7 cellular contexts compared by ENCODE assay signal in genomic region chr7:41732279-41733062, GRCh38. TPM values are rescaled to one million over a fixed set of nuclear protein-coding genes. Genes with fewer than 3 reads are reported as not detected.
A peak's percentile ranks its signal among the peaks of the same experiment; 100 is the strongest.
DNase-seq lines count a peak whose midpoint lies in the region; ATAC-seq and FAIRE-seq lines count a peak whose summit lies in the region.

No MANE protein-coding gene starts in this region.

- H3K36me3 ChIP-seq in mesenchymal stem cell (ENCODE audit: control insufficient read depth in 1 of 2, insufficient read depth in 2 of 2, low read depth in 1 of 2, low read length in 2 of 2), result no peaks in the 10 kb centered on the region

- peak overlapping the region in 1 of 2 experiments; percentile 13 for H3K18ac ChIP-seq in mesenchymal stem cell (ENCODE audit: low read depth in 1 of 2, low read length in 2 of 2)

- H3K14ac ChIP-seq in mesenchymal stem cell (ENCODE audit: low read length in 2 of 2), result no peak overlapping the region

- DNase-seq in mesenchymal stem cell, result no peak
- no peak for DNase-seq in NCI-H2081 (lab: John Stamatoyannopoulos, UW)
- no peak for DNase-seq in NCI-H524 treated with DMSO at 0.1 percent for 48 hours (lab: John Stamatoyannopoulos, UW)

- peak overlapping the region; percentile 14 for H3K9ac ChIP-seq in mesenchymal stem cell (ENCODE audit: low read length)

- ATAC-seq in GM18861 (IDR thresholded peaks at IDR 0.05; ENCODE audit: unreplicated experiment) (peak; percentile 15), HG02884 (IDR thresholded peaks at IDR 0.05; ENCODE audit: unreplicated experiment) (peak; percentile 11), HG02970 (IDR thresholded peaks at IDR 0.05; ENCODE audit: low FRiP score, unreplicated experiment) (no peak)

- peak; percentile 71 for FAIRE-seq in TTC549 (lab: Jason Lieb, UNC)

- peak overlapping the region; percentile 57 for H4K8ac ChIP-seq in mesenchymal stem cell (ENCODE audit: low read length)

- no peak overlapping the region for H3K4me2 ChIP-seq in mesenchymal stem cell (ENCODE audit: low read length, poor library complexity, severe bottlenecking)

- H3K27me3 ChIP-seq in mesenchymal stem cell (ENCODE audit: control insufficient read depth in 1 of 2, insufficient read depth in 1 of 2, low read length in 2 of 2), result no peaks in the 10 kb centered on the region

- no peak overlapping the region for H2AFZ ChIP-seq in mesenchymal stem cell (ENCODE audit: low read depth, low read length)

- H3K4me3 ChIP-seq in mesenchymal stem cell (ENCODE audit: insufficient read depth in 1 of 2, low read depth in 1 of 2, low read length in 2 of 2), result no peak overlapping the region

- peak overlapping the region; percentile 55 for H2AK5ac ChIP-seq in mesenchymal stem cell (ENCODE audit: low read length, severe bottlenecking)

- H3K4me1 ChIP-seq in mesenchymal stem cell (ENCODE audit: control insufficient read depth, insufficient read depth, low read depth, low read length), result peaks cover 2% of the 10 kb centered on the region

- no peaks in the 10 kb centered on the region for H3K9me3 ChIP-seq in mesenchymal stem cell (ENCODE audit: control insufficient read depth, low read length)

- H3K4ac ChIP-seq in mesenchymal stem cell (ENCODE audit: low read depth in 1 of 2, low read length in 2 of 2), result peak overlapping the region in 1 of 2 experiments; percentile 83

- H2BK5ac ChIP-seq in mesenchymal stem cell (ENCODE audit: low read depth, low read length, poor library complexity, severe bottlenecking), result no peak overlapping the region

- H2BK120ac ChIP-seq in mesenchymal stem cell (ENCODE audit: low read depth, low read length), result no peak overlapping the region

- 95% methylated on average over 9 of the region's 12 CpGs for WGBS in mesenchymal stem cell

- no peaks in the 10 kb centered on the region for H3K79me1 ChIP-seq in mesenchymal stem cell (replicated peaks; ENCODE audit: low read length, poor library complexity, severe bottlenecking)

- no peak overlapping the region for H3K27ac ChIP-seq in mesenchymal stem cell (ENCODE audit: low read length, poor library complexity, severe bottlenecking)

- H3K23ac ChIP-seq in mesenchymal stem cell (ENCODE audit: low read length in 2 of 2), result no peak overlapping the region

- no peak overlapping the region for H4K91ac ChIP-seq in mesenchymal stem cell (ENCODE audit: low read length)

- H2BK12ac ChIP-seq in mesenchymal stem cell (ENCODE audit: low read length in 2 of 2), result no peak overlapping the region

- H2BK15ac ChIP-seq in mesenchymal stem cell (ENCODE audit: low read depth, poor library complexity, severe bottlenecking), result no peak overlapping the region

RNA-seq across cellular contexts. Expression of gene INHBA, which starts 29.6 kb away (rescaled TPM):
- 22.1 TPM for polyA plus RNA-seq in mesenchymal stem cell (2013, experiment 1 of 2)
- polyA plus RNA-seq in mesenchymal stem cell (2013, experiment 2 of 2), result 22.6 TPM
